Comparison of ENCODE assay signal across 17 cellular contexts in the genomic region with DNA sequence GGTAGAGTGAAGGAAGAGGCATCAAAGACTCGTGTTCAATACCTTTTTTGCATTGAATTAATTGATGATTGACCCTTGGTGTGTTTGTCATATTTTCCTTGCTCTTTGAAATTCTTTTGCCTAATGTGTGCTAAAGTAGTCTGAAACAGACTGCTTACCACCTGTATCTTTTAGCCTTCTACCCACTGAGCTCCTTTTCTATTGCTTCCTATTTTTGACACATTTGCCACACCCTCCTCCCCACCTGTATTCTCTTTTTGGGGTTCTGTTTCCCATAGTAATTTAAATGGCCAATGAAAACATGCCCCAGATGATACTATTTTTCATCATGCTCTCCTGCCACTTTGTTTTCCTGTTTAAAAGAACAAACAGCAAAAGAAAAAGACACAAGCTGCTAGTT.
A peak's percentile ranks its signal among the peaks of the same experiment; 100 is the strongest.
DNase-seq lines count a peak whose midpoint lies in the region; ATAC-seq and TF ChIP-seq lines count a peak whose summit lies in the region.
"Had no signal": no experiment of that assay in that cellular context is flagged by ENCODE, and none has a peak within 500 bp of the region (broad histone marks: within the 10 kb centered on the region; RNA-seq: fewer than 3 reads in every experiment).

No MANE protein-coding gene starts in this region.

- no peaks in the 10 kb centered on the region for H3K9me3 ChIP-seq in T-helper 17 cell (ENCODE audit: control insufficient read depth, low read length, poor library complexity, severe bottlenecking)

- peaks cover 4% of the 10 kb centered on the region for H3K9me3 Mint-ChIP-seq in activated T-cell treated with anti-CD3 and anti-CD28 coated beads, Interleukin-2, amount 50 U/mL, for 24 hours
- peaks cover 7% of the 10 kb centered on the region for H3K9me3 Mint-ChIP-seq in activated T-cell treated with anti-CD3 and anti-CD28 coated beads, Interleukin-2, amount 50 U/mL, for 4 hours
- H3K9me3 Mint-ChIP-seq in naive thymus-derived CD8-positive, alpha-beta T cell, result peaks cover 0 to 2% (median 0%) of the 10 kb centered on the region in 9 donors
- peaks cover 6% of the 10 kb centered on the region for H3K9me3 Mint-ChIP-seq in HFFc6
- peaks cover 6% of the 10 kb centered on the region for H3K9me3 Mint-ChIP-seq in activated T-helper 1 cell treated with anti-CD3 and anti-CD28 coated beads, Interleukin-12 subunit alpha, Interleukin-12 subunit beta, Interleukin-2, Interleukin-4 antibody, amounts not matched to agents 30 ng/mL and 10 ng/mL and 1 ng/mL, durations not matched to agents 14 hours and 24 hours and 36 hours

- no peak overlapping the region for H3K4me3 Mint-ChIP-seq in activated T-cell treated with anti-CD3 and anti-CD28 coated beads, Interleukin-2, amount 50 U/mL, for 24 hours
- no peak overlapping the region for H3K4me3 Mint-ChIP-seq in activated T-cell treated with anti-CD3 and anti-CD28 coated beads, Interleukin-2, amount 50 U/mL, for 4 hours
- H3K4me3 Mint-ChIP-seq in T-helper 17 cell, result no peak overlapping the region
- H3K4me3 Mint-ChIP-seq in naive thymus-derived CD8-positive, alpha-beta T cell, result peak overlapping the region in 2 of 10 donors; percentile 40 to 41
- no peak overlapping the region for H3K4me3 Mint-ChIP-seq in HFFc6
- H3K4me3 Mint-ChIP-seq in activated T-helper 1 cell treated with anti-CD3 and anti-CD28 coated beads, Interleukin-12 subunit alpha, Interleukin-12 subunit beta, Interleukin-2, Interleukin-4 antibody, amounts not matched to agents 30 ng/mL and 10 ng/mL and 1 ng/mL, durations not matched to agents 14 hours and 24 hours and 36 hours, result no peak overlapping the region

- H3K4me1 Mint-ChIP-seq in activated T-cell treated with anti-CD3 and anti-CD28 coated beads, Interleukin-2, amount 50 U/mL, for 24 hours (ENCODE audit: low read depth), result peaks cover 67% of the 10 kb centered on the region
- peaks cover 57% of the 10 kb centered on the region for H3K4me1 Mint-ChIP-seq in activated T-cell treated with anti-CD3 and anti-CD28 coated beads, Interleukin-2, amount 50 U/mL, for 4 hours (ENCODE audit: low read depth)
- H3K4me1 Mint-ChIP-seq in T-helper 17 cell (peaks cover 42% of the 10 kb centered on the region), HFFc6 (ENCODE audit: low read depth) (peaks cover 63% of the 10 kb centered on the region)
- peaks cover 40 to 76% (median 59%) of the 10 kb centered on the region in 4 donors for H3K4me1 Mint-ChIP-seq in naive thymus-derived CD8-positive, alpha-beta T cell
- H3K4me1 Mint-ChIP-seq in activated T-helper 1 cell treated with anti-CD3 and anti-CD28 coated beads, Interleukin-12 subunit alpha, Interleukin-12 subunit beta, Interleukin-2, Interleukin-4 antibody, amounts not matched to agents 30 ng/mL and 10 ng/mL and 1 ng/mL, durations not matched to agents 14 hours and 24 hours and 36 hours (ENCODE audit: low read depth), result peaks cover 49% of the 10 kb centered on the region

- no peak for ATAC-seq in activated T-cell treated with anti-CD3 and anti-CD28 coated beads, Interleukin-2, amount 50 U/mL, for 4 hours
- ATAC-seq in GM18517 (IDR thresholded peaks at IDR 0.05; ENCODE audit: unreplicated experiment), result peak; percentile 40
- ATAC-seq in T-helper 17 cell, result no peak
- no peak for ATAC-seq in naive thymus-derived CD8-positive, alpha-beta T cell
- ATAC-seq: A549, HepG2 had no signal

- intact Hi-C loops in activated T-helper 1 cell treated with anti-CD3 and anti-CD28 coated beads, Interleukin-12 subunit alpha, Interleukin-12 subunit beta, Interleukin-2, Interleukin-4 antibody, amounts not matched to agents 30 ng/mL and 10 ng/mL and 1 ng/mL, durations not matched to agents 14 hours and 24 hours and 36 hours (cut with micrococcal nuclease), result no loop called here

- H3K27me3 Mint-ChIP-seq in activated T-cell treated with anti-CD3 and anti-CD28 coated beads, Interleukin-2, amount 50 U/mL, for 24 hours, result no peaks in the 10 kb centered on the region
- no peaks in the 10 kb centered on the region for H3K27me3 Mint-ChIP-seq in activated T-cell treated with anti-CD3 and anti-CD28 coated beads, Interleukin-2, amount 50 U/mL, for 4 hours (ENCODE audit: low read depth)
- H3K27me3 Mint-ChIP-seq in T-helper 17 cell (no peaks in the 10 kb centered on the region), HFFc6 (ENCODE audit: insufficient read depth) (peaks cover 3% of the 10 kb centered on the region)
- no peaks in the 10 kb centered on the region for H3K27me3 Mint-ChIP-seq in naive thymus-derived CD8-positive, alpha-beta T cell
- no peaks in the 10 kb centered on the region for H3K27me3 Mint-ChIP-seq in activated T-helper 1 cell treated with anti-CD3 and anti-CD28 coated beads, Interleukin-12 subunit alpha, Interleukin-12 subunit beta, Interleukin-2, Interleukin-4 antibody, amounts not matched to agents 30 ng/mL and 10 ng/mL and 1 ng/mL, durations not matched to agents 14 hours and 24 hours and 36 hours (ENCODE audit: insufficient read depth)
- H3K27me3 Mint-ChIP-seq: CD4-positive, alpha-beta memory T cell had no signal

- peaks cover 45% of the 10 kb centered on the region for H3K36me3 Mint-ChIP-seq in activated T-cell treated with anti-CD3 and anti-CD28 coated beads, Interleukin-2, amount 50 U/mL, for 24 hours (ENCODE audit: low read depth)
- peaks cover 35% of the 10 kb centered on the region for H3K36me3 Mint-ChIP-seq in activated T-cell treated with anti-CD3 and anti-CD28 coated beads, Interleukin-2, amount 50 U/mL, for 4 hours (ENCODE audit: insufficient read depth)
- H3K36me3 Mint-ChIP-seq in T-helper 17 cell (ENCODE audit: low read depth) (peaks cover 10% of the 10 kb centered on the region), HFFc6 (ENCODE audit: low read depth) (peaks cover 15% of the 10 kb centered on the region)
- peaks cover 12 to 35% (median 25%) of the 10 kb centered on the region in 3 donors for H3K36me3 Mint-ChIP-seq in naive thymus-derived CD8-positive, alpha-beta T cell
- H3K36me3 Mint-ChIP-seq in activated T-helper 1 cell treated with anti-CD3 and anti-CD28 coated beads, Interleukin-12 subunit alpha, Interleukin-12 subunit beta, Interleukin-2, Interleukin-4 antibody, amounts not matched to agents 30 ng/mL and 10 ng/mL and 1 ng/mL, durations not matched to agents 14 hours and 24 hours and 36 hours (ENCODE audit: low read depth), result peaks cover 25% of the 10 kb centered on the region

- TF ChIP-seq CTCF in HFFc6 (IDR thresholded peaks at IDR 0.05), result no peak

- H3K27ac Mint-ChIP-seq in activated T-cell treated with anti-CD3 and anti-CD28 coated beads, Interleukin-2, amount 50 U/mL, for 24 hours, result peak overlapping the region; percentile 63
- H3K27ac Mint-ChIP-seq in T-helper 17 cell (peak overlapping the region; percentile 53), HFFc6 (no peak overlapping the region)
- peak overlapping the region in 6 of 10 donors; percentile 13 to 70 (median 63) for H3K27ac Mint-ChIP-seq in naive thymus-derived CD8-positive, alpha-beta T cell
- H3K27ac Mint-ChIP-seq in activated T-helper 1 cell treated with anti-CD3 and anti-CD28 coated beads, Interleukin-12 subunit alpha, Interleukin-12 subunit beta, Interleukin-2, Interleukin-4 antibody, amounts not matched to agents 30 ng/mL and 10 ng/mL and 1 ng/mL, durations not matched to agents 14 hours and 24 hours and 36 hours, result no peak overlapping the region

- no peak for DNase-seq in activated T-cell treated with anti-CD3 and anti-CD28 coated beads, Interleukin-2, amount 50 U/mL, for 24 hours
- DNase-seq in activated T-cell treated with anti-CD3 and anti-CD28 coated beads, Interleukin-2, amount 50 U/mL, for 4 hours, result no peak
- DNase-seq in T-helper 17 cell (no peak), HFFc6 (no peak), NCI-H1105 (lab: John Stamatoyannopoulos, UW) (no peak)
- DNase-seq in naive thymus-derived CD8-positive, alpha-beta T cell, result no peak
- DNase-seq in activated T-helper 1 cell treated with anti-CD3 and anti-CD28 coated beads, Interleukin-12 subunit alpha, Interleukin-12 subunit beta, Interleukin-2, Interleukin-4 antibody, amounts not matched to agents 30 ng/mL and 10 ng/mL and 1 ng/mL, durations not matched to agents 14 hours and 24 hours and 36 hours (ENCODE audit: low spot score), result no peak
- DNase-seq: amniotic stem cell; CD4-positive, alpha-beta memory T cell; kidney glomerular epithelial cell; mesendoderm; NCI-H2081; NCI-H510A; SJCRH30 had no signal

- POLR2A ChIA-PET in naive thymus-derived CD8-positive, alpha-beta T cell (lab: Charles Lee), result interaction anchor here (0.7 to 1.2 kb wide), 2 partner anchors 30 to 162 kb away, joined by 3 read pairs; no protein-coding TSS in a partner anchor

Comparison
In these comparisons a context has a peak if more than half of its experiments do, and no peak if none do; other contexts are left out.
1. H3K27ac Mint-ChIP-seq: peak in activated T-cell treated with anti-CD3 and anti-CD28 coated beads, Interleukin-2, amount 50 U/mL, for 24 hours (single experiment), T-helper 17 cell (single experiment) and naive thymus-derived CD8-positive, alpha-beta T cell (6 of 10); none in HFFc6 (single experiment) and activated T-helper 1 cell treated with anti-CD3 and anti-CD28 coated beads, Interleukin-12 subunit alpha, Interleukin-12 subunit beta, Interleukin-2, Interleukin-4 antibody, amounts not matched to agents 30 ng/mL and 10 ng/mL and 1 ng/mL, durations not matched to agents 14 hours and 24 hours and 36 hours (single experiment).